ENCODE assay signal across 12 cellular contexts in the genomic region with DNA sequence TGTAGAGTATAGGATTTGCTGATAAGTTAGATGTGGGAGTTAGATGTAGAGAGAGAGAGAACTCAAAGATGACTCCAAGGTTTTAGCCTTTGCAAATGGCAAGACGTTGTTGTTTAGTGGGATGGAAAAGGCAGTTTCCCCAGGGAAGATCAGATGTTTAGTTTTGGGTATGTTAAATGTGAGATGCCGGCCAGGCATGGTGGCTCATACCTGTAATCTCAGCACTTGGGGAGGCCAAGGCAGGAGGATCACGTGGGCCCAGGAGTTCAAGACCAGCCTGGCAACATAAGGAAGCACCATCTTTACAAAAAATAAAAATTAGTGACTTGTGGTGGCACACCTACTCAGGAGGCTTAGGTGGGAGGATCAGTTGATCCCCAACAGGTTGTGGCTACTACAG.
"Had no signal": no experiment of that assay in that cellular context is flagged by ENCODE, and none has a peak within 500 bp of the region (broad histone marks: within the 10 kb centered on the region; RNA-seq: fewer than 3 reads in every experiment).

No MANE protein-coding gene starts in this region.

- FAIRE-seq: colon had no signal

- H3K27me3 ChIP-seq: dorsolateral prefrontal cortex, esophagus squamous epithelium, gastrocnemius medialis, heart right ventricle, left lung had no signal

- H3K27ac ChIP-seq: coronary artery, dorsolateral prefrontal cortex, esophagus squamous epithelium, gastrocnemius medialis, heart right ventricle, left lung, lower lobe of right lung had no signal

- H3K4me1 ChIP-seq: esophagus squamous epithelium, gastrocnemius medialis, heart right ventricle, lower lobe of right lung had no signal

- H3K4me3 ChIP-seq: coronary artery, dorsolateral prefrontal cortex, esophagus squamous epithelium, gastrocnemius medialis, heart right ventricle, left lung, lower lobe of right lung, mucosa of descending colon had no signal

- DNase-seq: effector CD4-positive, alpha-beta T cell; esophagus squamous epithelium; gastrocnemius medialis; hippocampal formation; left lung; left ventricle myocardium superior; lower lobe of right lung had no signal

- H3K9me3 ChIP-seq: esophagus squamous epithelium, gastrocnemius medialis, heart right ventricle, left lung, lower lobe of right lung, mucosa of descending colon had no signal
